In genomic region chr7:9672518-9672917, GRCh38 we compare ENCODE assay signal across 33 cellular contexts.
"Had no signal": no experiment of that assay in that cellular context is flagged by ENCODE, and none has a peak within 500 bp of the region (broad histone marks: within the 10 kb centered on the region; RNA-seq: fewer than 3 reads in every experiment).

No MANE protein-coding gene starts in this region.

- ATAC-seq: activated CD8-positive, alpha-beta T cell treated with anti-CD3 and anti-CD28 coated beads for 36 hours; activated naive CD8-positive, alpha-beta T cell treated with anti-CD3 and anti-CD28 coated beads, Interleukin-2, amount 50 U/mL, for 24 hours had no signal

- H3K27me3 Mint-ChIP-seq: activated B cell treated with CpG ODN at 0.5 μM for 24 hours; activated CD4-positive, alpha-beta memory T cell treated with anti-CD3 and anti-CD28 coated beads for 36 hours; activated CD4-positive, alpha-beta T cell treated with anti-CD3 and anti-CD28 coated beads, Interleukin-2, amount 10 ng/mL, durations not matched to agents 24 days and 14 days; activated CD8-positive, alpha-beta T cell treated with anti-CD3 and anti-CD28 coated beads for 36 hours; activated naive CD4-positive, alpha-beta T cell treated with anti-CD3 and anti-CD28 coated beads, Interleukin-2, amount 10 ng/mL, durations not matched to agents 7 days and 5 days; activated naive CD4-positive, alpha-beta T cell treated with anti-CD3 and anti-CD28 coated beads, Interleukin-2, amount 50 U/mL, for 24 hours; activated naive CD8-positive, alpha-beta T cell; activated naive CD8-positive, alpha-beta T cell treated with anti-CD3 and anti-CD28 coated beads, Interleukin-2, amount 10 ng/mL, durations not matched to agents 7 days and 5 days; activated naive CD8-positive, alpha-beta T cell treated with anti-CD3 and anti-CD28 coated beads, Interleukin-2, amount 50 U/mL, for 24 hours; activated T-cell treated with anti-CD3 and anti-CD28 coated beads, Interleukin-2, amount 50 U/mL, for 24 hours; brain; central memory CD8-positive, alpha-beta T cell had no signal

- H3K4me1 Mint-ChIP-seq: activated B cell treated with CpG ODN at 0.5 μM for 24 hours; activated CD4-positive, alpha-beta T cell treated with anti-CD3 and anti-CD28 coated beads, Interleukin-2, amount 10 ng/mL, durations not matched to agents 24 days and 14 days; activated naive CD4-positive, alpha-beta T cell treated with anti-CD3 and anti-CD28 coated beads, Interleukin-2, amount 10 ng/mL, durations not matched to agents 7 days and 5 days; activated naive CD4-positive, alpha-beta T cell treated with anti-CD3 and anti-CD28 coated beads, Interleukin-2, amount 50 U/mL, for 24 hours; activated naive CD8-positive, alpha-beta T cell treated with anti-CD3 and anti-CD28 coated beads, Interleukin-2, amount 10 ng/mL, durations not matched to agents 7 days and 5 days; activated naive CD8-positive, alpha-beta T cell treated with anti-CD3 and anti-CD28 coated beads, Interleukin-2, amount 50 U/mL, for 24 hours; brain; central memory CD8-positive, alpha-beta T cell had no signal

- H3K27ac Mint-ChIP-seq: activated B cell treated with CpG ODN at 0.5 μM for 24 hours; activated CD4-positive, alpha-beta memory T cell treated with anti-CD3 and anti-CD28 coated beads for 36 hours; activated CD4-positive, alpha-beta T cell treated with anti-CD3 and anti-CD28 coated beads, Interleukin-2, amount 10 ng/mL, durations not matched to agents 24 days and 14 days; activated CD8-positive, alpha-beta T cell treated with anti-CD3 and anti-CD28 coated beads for 36 hours; activated naive CD4-positive, alpha-beta T cell treated with anti-CD3 and anti-CD28 coated beads, Interleukin-2, amount 10 ng/mL, durations not matched to agents 7 days and 5 days; activated naive CD4-positive, alpha-beta T cell treated with anti-CD3 and anti-CD28 coated beads, Interleukin-2, amount 50 U/mL, for 24 hours; activated naive CD8-positive, alpha-beta T cell; activated naive CD8-positive, alpha-beta T cell treated with anti-CD3 and anti-CD28 coated beads, Interleukin-2, amount 10 ng/mL, durations not matched to agents 7 days and 5 days; activated naive CD8-positive, alpha-beta T cell treated with anti-CD3 and anti-CD28 coated beads, Interleukin-2, amount 50 U/mL, for 24 hours; activated T-cell treated with anti-CD3 and anti-CD28 coated beads, Interleukin-2, amount 50 U/mL, for 24 hours; activated T-helper 2 cell treated with anti-CD3 and anti-CD28 coated beads, Interferon-gamma antibody, Interleukin-2, Interleukin-4, amounts not matched to agents 10 μg/mL and 5 μg/mL and 100 μg/mL, durations not matched to agents 14 hours and 24 hours and 36 hours; brain; T-helper 1 cell treated with Interleukin-12 subunit alpha and Interleukin-12 subunit beta and Interleukin-4 antibody, amounts not matched to agents 30 μg/mL and 1 μg/mL, for 36 hours; T-helper 2 cell treated with Interferon-gamma antibody and Interleukin-4, amounts not matched to agents 5 μg/mL and 100 μg/mL, for 36 hours had no signal

- H3K9me3 ChIP-seq: ascending aorta had no signal

- H3K4me3 ChIP-seq: ascending aorta, cardiac muscle cell had no signal

- H3K27ac ChIP-seq: ascending aorta, cardiac muscle cell, VCaP had no signal

- H3K36me3 ChIP-seq: ascending aorta, cardiac muscle cell had no signal

- DNase-seq: activated B cell treated with CpG ODN at 0.5 μM for 24 hours; activated CD4-positive, alpha-beta memory T cell treated with anti-CD3 and anti-CD28 coated beads for 36 hours; activated CD4-positive, alpha-beta T cell treated with anti-CD3 and anti-CD28 coated beads for 4 hours; activated CD4-positive, alpha-beta T cell treated with anti-CD3 and anti-CD28 coated beads, Interleukin-2, amount 10 ng/mL, durations not matched to agents 24 days and 14 days; activated CD4-positive, alpha-beta T cell treated with anti-CD3 and anti-CD28 coated beads, Interleukin-2, amount 50 U/mL, for 1 hour; activated CD4-positive, alpha-beta T cell treated with anti-CD3 and anti-CD28 coated beads, Interleukin-2, amount 50 U/mL, for 4 hours; activated CD4-positive, CD25-positive, alpha-beta regulatory T cell treated with anti-CD3 and anti-CD28 coated beads, Interleukin-2, amount 50 U/mL, for 72 hours; activated CD8-positive, alpha-beta memory T cell treated with anti-CD3 and anti-CD28 coated beads, Interleukin-2, amount 50 U/mL, for 48 hours; activated CD8-positive, alpha-beta T cell treated with anti-CD3 and anti-CD28 coated beads for 36 hours; activated effector memory CD4-positive, alpha-beta T cell treated with Interleukin-2 at 50 U/mL for 16 hours; activated gamma-delta T cell; activated naive CD4-positive, alpha-beta T cell treated with anti-CD3 and anti-CD28 coated beads, Interleukin-2, amount 10 ng/mL, durations not matched to agents 7 days and 5 days; activated naive CD4-positive, alpha-beta T cell treated with Interleukin-2 at 50 U/mL for 16 hours; activated naive CD8-positive, alpha-beta T cell treated with anti-CD3 and anti-CD28 coated beads, Interleukin-2, amount 10 ng/mL, durations not matched to agents 7 days and 5 days; activated naive CD8-positive, alpha-beta T cell treated with anti-CD3 and anti-CD28 coated beads, Interleukin-2, amount 50 U/mL, for 24 hours; activated T-cell treated with anti-CD3 and anti-CD28 coated beads, Interleukin-2, amount 50 U/mL, for 24 hours; activated T-cell treated with anti-CD3 and anti-CD28 coated beads, Interleukin-2, amount 50 U/mL, for 48 hours; amygdala; anterior cingulate cortex; caudate nucleus; cerebellar nuclear complex; T-helper 2 cell; T-helper 9 cell had no signal

- H3K9me3 Mint-ChIP-seq: activated CD4-positive, alpha-beta T cell treated with anti-CD3 and anti-CD28 coated beads, Interleukin-2, amount 10 ng/mL, durations not matched to agents 24 days and 14 days; brain had no signal

- H3K27me3 ChIP-seq: ascending aorta, cardiac muscle cell had no signal

- H3K36me3 Mint-ChIP-seq: activated CD4-positive, alpha-beta memory T cell treated with anti-CD3 and anti-CD28 coated beads for 36 hours; activated naive CD4-positive, alpha-beta T cell treated with anti-CD3 and anti-CD28 coated beads, Interleukin-2, amount 10 ng/mL, durations not matched to agents 7 days and 5 days; activated naive CD4-positive, alpha-beta T cell treated with anti-CD3 and anti-CD28 coated beads, Interleukin-2, amount 50 U/mL, for 24 hours; activated naive CD8-positive, alpha-beta T cell; activated naive CD8-positive, alpha-beta T cell treated with anti-CD3 and anti-CD28 coated beads, Interleukin-2, amount 10 ng/mL, durations not matched to agents 7 days and 5 days; brain had no signal

- H3K4me1 ChIP-seq: ascending aorta had no signal

- H3K4me3 Mint-ChIP-seq: activated B cell treated with CpG ODN at 0.5 μM for 24 hours; activated CD4-positive, alpha-beta memory T cell treated with anti-CD3 and anti-CD28 coated beads for 36 hours; activated CD4-positive, alpha-beta T cell treated with anti-CD3 and anti-CD28 coated beads, Interleukin-2, amount 10 ng/mL, durations not matched to agents 24 days and 14 days; activated CD8-positive, alpha-beta T cell treated with anti-CD3 and anti-CD28 coated beads for 36 hours; activated naive CD4-positive, alpha-beta T cell treated with anti-CD3 and anti-CD28 coated beads, Interleukin-2, amount 10 ng/mL, durations not matched to agents 7 days and 5 days; activated naive CD4-positive, alpha-beta T cell treated with anti-CD3 and anti-CD28 coated beads, Interleukin-2, amount 50 U/mL, for 24 hours; activated naive CD8-positive, alpha-beta T cell; activated naive CD8-positive, alpha-beta T cell treated with anti-CD3 and anti-CD28 coated beads, Interleukin-2, amount 10 ng/mL, durations not matched to agents 7 days and 5 days; activated naive CD8-positive, alpha-beta T cell treated with anti-CD3 and anti-CD28 coated beads, Interleukin-2, amount 50 U/mL, for 24 hours; activated T-cell treated with anti-CD3 and anti-CD28 coated beads, Interleukin-2, amount 50 U/mL, for 24 hours; brain; central memory CD8-positive, alpha-beta T cell; T-helper 1 cell treated with Interleukin-12 subunit alpha and Interleukin-12 subunit beta and Interleukin-4 antibody, amounts not matched to agents 30 μg/mL and 1 μg/mL, for 36 hours; T-helper 2 cell treated with Interferon-gamma antibody and Interleukin-4, amounts not matched to agents 5 μg/mL and 100 μg/mL, for 36 hours had no signal
